In genomic region chr6:6738922-6739717, GRCh38 we compare ENCODE assay signal across 21 cellular contexts.
"Had no signal": no experiment of that assay in that cellular context is flagged by ENCODE, and none has a peak within 500 bp of the region (broad histone marks: within the 10 kb centered on the region; RNA-seq: fewer than 3 reads in every experiment).

No MANE protein-coding gene starts in this region.

- H3K27ac ChIP-seq: ascending aorta, colonic mucosa, esophagus squamous epithelium, spleen, testis had no signal

- H3K4me1 ChIP-seq: ascending aorta, colonic mucosa, spleen, testis had no signal

- H3K36me3 ChIP-seq: ascending aorta, colonic mucosa, esophagus squamous epithelium, gastrocnemius medialis, spleen, upper lobe of left lung had no signal

- H3K4me3 ChIP-seq: ascending aorta, colonic mucosa, esophagus squamous epithelium, gastrocnemius medialis, spleen, testis, upper lobe of left lung had no signal

- DNase-seq: activated B cell treated with CpG ODN at 0.5 μM for 24 hours; activated CD4-positive, alpha-beta T cell treated with anti-CD3 and anti-CD28 coated beads for 36 hours; activated CD4-positive, alpha-beta T cell treated with anti-CD3 and anti-CD28 coated beads, Interleukin-2, amount 50 U/mL, for 4 hours; activated CD8-positive, alpha-beta memory T cell treated with anti-CD3 and anti-CD28 coated beads for 24 hours; activated CD8-positive, alpha-beta memory T cell treated with anti-CD3 and anti-CD28 coated beads, Interleukin-2, amount 50 U/mL, for 4 hours; activated T-cell treated with anti-CD3 and anti-CD28 coated beads, Interleukin-2, amount 50 U/mL, for 24 hours; colonic mucosa; endodermal cell; esophagus squamous epithelium; gastrocnemius medialis; retina; spleen; stimulated activated CD4-positive, alpha-beta T cell treated with anti-CD3 and anti-CD28 coated beads, Interleukin-4, amount 100 ng/mL, for 1 hour; stimulated activated naive CD4-positive, alpha-beta T cell; T-helper 17 cell; testis; upper lobe of left lung had no signal

- H3K9me3 ChIP-seq: ascending aorta, colonic mucosa, esophagus squamous epithelium, gastrocnemius medialis, spleen, testis, upper lobe of left lung had no signal

- H3K27me3 ChIP-seq: ascending aorta, colonic mucosa, gastrocnemius medialis, testis, upper lobe of left lung had no signal

- ATAC-seq: activated CD4-positive, alpha-beta T cell treated with anti-CD3 and anti-CD28 coated beads for 36 hours; activated naive CD4-positive, alpha-beta T cell treated with anti-CD3 and anti-CD28 coated beads, Interleukin-2, amount 50 U/mL, for 72 hours; activated T-helper 17 cell treated with anti-CD3 and anti-CD28 coated beads, Interleukin-2, amount 50 U/mL, for 72 hours; gastrocnemius medialis; left lobe of liver; T-helper 17 cell had no signal
